In the genomic region with DNA sequence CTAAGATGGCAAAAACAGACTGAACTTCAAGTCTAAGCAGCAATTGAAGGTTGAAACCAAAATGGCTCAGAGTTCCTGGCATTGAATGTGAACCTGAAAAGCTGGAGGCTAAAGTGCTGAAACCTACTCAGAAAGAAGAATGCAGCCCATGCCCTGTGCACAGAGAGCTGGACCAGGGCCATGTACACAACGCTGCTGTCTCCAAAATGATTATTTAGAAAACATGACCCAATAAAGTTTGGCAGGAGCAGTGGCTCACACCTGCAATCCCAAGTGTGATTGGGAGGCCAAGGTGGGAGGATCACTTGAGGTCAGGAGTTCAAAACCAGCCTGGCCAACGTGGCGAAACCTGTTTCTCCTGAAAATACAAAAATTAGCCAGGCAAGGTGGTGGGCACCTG, we compare ENCODE assay signal across 2 cellular contexts.
TF ChIP-seq lines count a peak whose summit lies in the region.

No MANE protein-coding gene starts in this region.

TF ChIP-seq in K562, 482 proteins besides CTCF, POLR2A, EP300 and RAD21:
- TF ChIP-seq HNRNPK (IDR thresholded peaks at IDR 0.05; ENCODE audit: low read depth, low read length, poor library complexity, severe bottlenecking): no peak
- TF ChIP-seq POLR3G (IDR thresholded peaks at IDR 0.05; ENCODE audit: extremely low read depth, insufficient read length, insufficient replicate concordance): no peak
- TF ChIP-seq ZNF316 (IDR thresholded peaks at IDR 0.05): 0 out of 2 replicates have a peak, but pooled peaks have one; percentile 3
- TF ChIP-seq, protein P1, sequence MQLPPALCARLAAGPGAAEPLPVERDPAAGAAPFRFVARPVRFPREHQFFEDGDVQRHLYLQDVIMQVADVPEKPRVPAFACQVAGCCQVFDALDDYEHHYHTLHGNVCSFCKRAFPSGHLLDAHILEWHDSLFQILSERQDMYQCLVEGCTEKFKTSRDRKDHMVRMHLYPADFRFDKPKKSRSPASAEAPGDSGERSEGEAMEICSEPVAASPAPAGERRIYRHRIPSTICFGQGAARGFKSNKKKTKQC (CRISPR knock-in tag; IDR thresholded peaks at IDR 0.05): no peak

TF ChIP-seq in HepG2, 621 proteins besides CTCF, POLR2A, EP300 and RAD21:
- TF ChIP-seq PRDM10 (CRISPR knock-in tag; IDR thresholded peaks at IDR 0.05; ENCODE audit: low read depth) (no peak), ZNF460 (CRISPR knock-in tag; IDR thresholded peaks at IDR 0.05; ENCODE audit: borderline replicate concordance) (no peak; the same call in 1 of the 2 replicates), HDAC1 (CRISPR knock-in tag; IDR thresholded peaks at IDR 0.05) (no peak), SAP130 (CRISPR knock-in tag; IDR thresholded peaks at IDR 0.05; ENCODE audit: low read depth) (no peak), ARNT (IDR thresholded peaks at IDR 0.05) (no peak), KDM4B (CRISPR knock-in tag; IDR thresholded peaks at IDR 0.05) (no peak), ZBTB4 (CRISPR knock-in tag; IDR thresholded peaks at IDR 0.05; ENCODE audit: borderline replicate concordance) (no peak), ZNF75D (CRISPR knock-in tag; IDR thresholded peaks at IDR 0.05; ENCODE audit: borderline replicate concordance) (no peak), SIN3B (IDR thresholded peaks at IDR 0.05; ENCODE audit: low read length) (no peak), PAF1 (CRISPR knock-in tag; IDR thresholded peaks at IDR 0.05) (no peak), ZNF770 (CRISPR knock-in tag; IDR thresholded peaks at IDR 0.05) (peak; percentile 48; the same call in 1 of the 2 replicates), RBM39 (IDR thresholded peaks at IDR 0.05; ENCODE audit: low read depth, low read length, poor library complexity, severe bottlenecking) (no peak), DPF2 (CRISPR knock-in tag; IDR thresholded peaks at IDR 0.05; ENCODE audit: borderline replicate concordance, low read depth) (no peak), SP2 (CRISPR knock-in tag; IDR thresholded peaks at IDR 0.05) (no peak), ZNF30 (CRISPR knock-in tag; IDR thresholded peaks at IDR 0.05) (no peak), ZBTB8A (CRISPR knock-in tag; IDR thresholded peaks at IDR 0.05; ENCODE audit: borderline replicate concordance, low read depth) (no peak), MAFK (conservative IDR thresholded peaks at IDR 0.05 in 1 of 2, IDR thresholded peaks at IDR 0.05 in 1 of 2; ENCODE audit: low read length in 2 of 2) (0 out of 4 replicates have a peak, but pooled peaks of 1 of the 2 experiments have one; percentile 9)
- TF ChIP-seq, protein P2, sequence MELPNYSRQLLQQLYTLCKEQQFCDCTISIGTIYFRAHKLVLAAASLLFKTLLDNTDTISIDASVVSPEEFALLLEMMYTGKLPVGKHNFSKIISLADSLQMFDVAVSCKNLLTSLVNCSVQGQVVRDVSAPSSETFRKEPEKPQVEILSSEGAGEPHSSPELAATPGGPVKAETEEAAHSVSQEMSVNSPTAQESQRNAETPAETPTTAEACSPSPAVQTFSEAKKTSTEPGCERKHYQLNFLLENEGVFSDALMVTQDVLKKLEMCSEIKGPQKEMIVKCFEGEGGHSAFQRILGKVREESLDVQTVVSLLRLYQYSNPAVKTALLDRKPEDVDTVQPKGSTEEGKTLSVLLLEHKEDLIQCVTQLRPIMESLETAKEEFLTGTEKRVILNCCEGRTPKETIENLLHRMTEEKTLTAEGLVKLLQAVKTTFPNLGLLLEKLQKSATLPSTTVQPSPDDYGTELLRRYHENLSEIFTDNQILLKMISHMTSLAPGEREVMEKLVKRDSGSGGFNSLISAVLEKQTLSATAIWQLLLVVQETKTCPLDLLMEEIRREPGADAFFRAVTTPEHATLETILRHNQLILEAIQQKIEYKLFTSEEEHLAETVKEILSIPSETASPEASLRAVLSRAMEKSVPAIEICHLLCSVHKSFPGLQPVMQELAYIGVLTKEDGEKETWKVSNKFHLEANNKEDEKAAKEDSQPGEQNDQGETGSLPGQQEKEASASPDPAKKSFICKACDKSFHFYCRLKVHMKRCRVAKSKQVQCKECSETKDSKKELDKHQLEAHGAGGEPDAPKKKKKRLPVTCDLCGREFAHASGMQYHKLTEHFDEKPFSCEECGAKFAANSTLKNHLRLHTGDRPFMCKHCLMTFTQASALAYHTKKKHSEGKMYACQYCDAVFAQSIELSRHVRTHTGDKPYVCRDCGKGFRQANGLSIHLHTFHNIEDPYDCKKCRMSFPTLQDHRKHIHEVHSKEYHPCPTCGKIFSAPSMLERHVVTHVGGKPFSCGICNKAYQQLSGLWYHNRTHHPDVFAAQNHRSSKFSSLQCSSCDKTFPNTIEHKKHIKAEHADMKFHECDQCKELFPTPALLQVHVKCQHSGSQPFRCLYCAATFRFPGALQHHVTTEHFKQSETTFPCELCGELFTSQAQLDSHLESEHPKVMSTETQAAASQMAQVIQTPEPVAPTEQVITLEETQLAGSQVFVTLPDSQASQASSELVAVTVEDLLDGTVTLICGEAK (IDR thresholded peaks at IDR 0.05): no peak
- TF ChIP-seq, protein P2 (CRISPR knock-in tag; IDR thresholded peaks at IDR 0.05): peak; percentile 70; the same call in 1 of the 2 replicates
